In the genomic region with DNA sequence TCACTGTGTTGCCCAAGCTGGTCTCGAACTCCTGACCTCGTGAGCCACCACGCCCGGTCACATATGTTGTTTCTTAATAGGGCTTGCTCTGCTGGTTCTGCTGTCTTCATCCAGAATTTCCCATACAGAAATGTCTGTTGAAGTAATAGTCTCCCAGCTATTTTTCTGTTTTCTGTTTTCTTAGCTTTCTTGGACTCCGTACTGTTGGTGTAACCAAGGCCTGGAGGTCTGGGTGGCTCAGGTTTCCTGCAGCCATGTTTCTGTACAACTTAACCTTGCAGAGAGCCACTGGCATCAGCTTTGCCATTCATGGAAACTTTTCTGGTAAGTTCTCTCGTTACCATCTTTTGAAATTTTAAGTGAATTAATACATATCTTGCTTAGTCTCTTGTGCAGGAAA, we compare ENCODE assay signal across 2 cellular contexts.
TF ChIP-seq lines count a peak whose summit lies in the region.

No MANE protein-coding gene starts in this region.

TF ChIP-seq in IMR-90, 13 proteins besides CTCF, POLR2A, EP300 and RAD21:
- TF ChIP-seq CHD1 (IDR thresholded peaks at IDR 0.05; ENCODE audit: low read depth, low read length) (no peak), RCOR1 (IDR thresholded peaks at IDR 0.05; ENCODE audit: insufficient replicate concordance, low read length) (no peak), MAFK (IDR thresholded peaks at IDR 0.05; ENCODE audit: low read depth, low read length) (no peak), MXI1 (IDR thresholded peaks at IDR 0.05; ENCODE audit: borderline replicate concordance, low read depth, low read length) (no peak)
- TF ChIP-seq, protein P1, sequence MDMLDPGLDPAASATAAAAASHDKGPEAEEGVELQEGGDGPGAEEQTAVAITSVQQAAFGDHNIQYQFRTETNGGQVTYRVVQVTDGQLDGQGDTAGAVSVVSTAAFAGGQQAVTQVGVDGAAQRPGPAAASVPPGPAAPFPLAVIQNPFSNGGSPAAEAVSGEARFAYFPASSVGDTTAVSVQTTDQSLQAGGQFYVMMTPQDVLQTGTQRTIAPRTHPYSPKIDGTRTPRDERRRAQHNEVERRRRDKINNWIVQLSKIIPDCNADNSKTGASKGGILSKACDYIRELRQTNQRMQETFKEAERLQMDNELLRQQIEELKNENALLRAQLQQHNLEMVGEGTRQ (IDR thresholded peaks at IDR 0.05; ENCODE audit: low read depth, low read length) = no peak

TF ChIP-seq in GM12878, 131 proteins besides CTCF, POLR2A, EP300 and RAD21:
- TF ChIP-seq ZNF207 (IDR thresholded peaks at IDR 0.05; ENCODE audit: borderline replicate concordance) (no peak), NRF1 (conservative IDR thresholded peaks at IDR 0.05; ENCODE audit: low read depth, low read length) (no peak), NBN (IDR thresholded peaks at IDR 0.05) (no peak), NFYA (IDR thresholded peaks at IDR 0.05; ENCODE audit: borderline replicate concordance, low read depth, low read length) (no peak), ZSCAN29 (IDR thresholded peaks at IDR 0.05) (no peak), TBL1XR1 (IDR thresholded peaks at IDR 0.05; ENCODE audit: low read depth, low read length) (no peak), CHD1 (IDR thresholded peaks at IDR 0.05; ENCODE audit: low read depth, low read length) (no peak)
- TF ChIP-seq, protein P2, sequence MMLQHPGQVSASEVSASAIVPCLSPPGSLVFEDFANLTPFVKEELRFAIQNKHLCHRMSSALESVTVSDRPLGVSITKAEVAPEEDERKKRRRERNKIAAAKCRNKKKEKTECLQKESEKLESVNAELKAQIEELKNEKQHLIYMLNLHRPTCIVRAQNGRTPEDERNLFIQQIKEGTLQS (IDR thresholded peaks at IDR 0.05; ENCODE audit: borderline replicate concordance, extremely low read depth, low read depth, low read length) = no peak
- TF ChIP-seq, protein P3, sequence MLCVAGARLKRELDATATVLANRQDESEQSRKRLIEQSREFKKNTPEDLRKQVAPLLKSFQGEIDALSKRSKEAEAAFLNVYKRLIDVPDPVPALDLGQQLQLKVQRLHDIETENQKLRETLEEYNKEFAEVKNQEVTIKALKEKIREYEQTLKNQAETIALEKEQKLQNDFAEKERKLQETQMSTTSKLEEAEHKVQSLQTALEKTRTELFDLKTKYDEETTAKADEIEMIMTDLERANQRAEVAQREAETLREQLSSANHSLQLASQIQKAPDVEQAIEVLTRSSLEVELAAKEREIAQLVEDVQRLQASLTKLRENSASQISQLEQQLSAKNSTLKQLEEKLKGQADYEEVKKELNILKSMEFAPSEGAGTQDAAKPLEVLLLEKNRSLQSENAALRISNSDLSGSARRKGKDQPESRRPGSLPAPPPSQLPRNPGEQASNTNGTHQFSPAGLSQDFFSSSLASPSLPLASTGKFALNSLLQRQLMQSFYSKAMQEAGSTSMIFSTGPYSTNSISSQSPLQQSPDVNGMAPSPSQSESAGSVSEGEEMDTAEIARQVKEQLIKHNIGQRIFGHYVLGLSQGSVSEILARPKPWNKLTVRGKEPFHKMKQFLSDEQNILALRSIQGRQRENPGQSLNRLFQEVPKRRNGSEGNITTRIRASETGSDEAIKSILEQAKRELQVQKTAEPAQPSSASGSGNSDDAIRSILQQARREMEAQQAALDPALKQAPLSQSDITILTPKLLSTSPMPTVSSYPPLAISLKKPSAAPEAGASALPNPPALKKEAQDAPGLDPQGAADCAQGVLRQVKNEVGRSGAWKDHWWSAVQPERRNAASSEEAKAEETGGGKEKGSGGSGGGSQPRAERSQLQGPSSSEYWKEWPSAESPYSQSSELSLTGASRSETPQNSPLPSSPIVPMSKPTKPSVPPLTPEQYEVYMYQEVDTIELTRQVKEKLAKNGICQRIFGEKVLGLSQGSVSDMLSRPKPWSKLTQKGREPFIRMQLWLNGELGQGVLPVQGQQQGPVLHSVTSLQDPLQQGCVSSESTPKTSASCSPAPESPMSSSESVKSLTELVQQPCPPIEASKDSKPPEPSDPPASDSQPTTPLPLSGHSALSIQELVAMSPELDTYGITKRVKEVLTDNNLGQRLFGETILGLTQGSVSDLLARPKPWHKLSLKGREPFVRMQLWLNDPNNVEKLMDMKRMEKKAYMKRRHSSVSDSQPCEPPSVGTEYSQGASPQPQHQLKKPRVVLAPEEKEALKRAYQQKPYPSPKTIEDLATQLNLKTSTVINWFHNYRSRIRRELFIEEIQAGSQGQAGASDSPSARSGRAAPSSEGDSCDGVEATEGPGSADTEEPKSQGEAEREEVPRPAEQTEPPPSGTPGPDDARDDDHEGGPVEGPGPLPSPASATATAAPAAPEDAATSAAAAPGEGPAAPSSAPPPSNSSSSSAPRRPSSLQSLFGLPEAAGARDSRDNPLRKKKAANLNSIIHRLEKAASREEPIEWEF (IDR thresholded peaks at IDR 0.05; ENCODE audit: insufficient replicate concordance, low read depth, low read length) = no peak
- TF ChIP-seq, protein P4, sequence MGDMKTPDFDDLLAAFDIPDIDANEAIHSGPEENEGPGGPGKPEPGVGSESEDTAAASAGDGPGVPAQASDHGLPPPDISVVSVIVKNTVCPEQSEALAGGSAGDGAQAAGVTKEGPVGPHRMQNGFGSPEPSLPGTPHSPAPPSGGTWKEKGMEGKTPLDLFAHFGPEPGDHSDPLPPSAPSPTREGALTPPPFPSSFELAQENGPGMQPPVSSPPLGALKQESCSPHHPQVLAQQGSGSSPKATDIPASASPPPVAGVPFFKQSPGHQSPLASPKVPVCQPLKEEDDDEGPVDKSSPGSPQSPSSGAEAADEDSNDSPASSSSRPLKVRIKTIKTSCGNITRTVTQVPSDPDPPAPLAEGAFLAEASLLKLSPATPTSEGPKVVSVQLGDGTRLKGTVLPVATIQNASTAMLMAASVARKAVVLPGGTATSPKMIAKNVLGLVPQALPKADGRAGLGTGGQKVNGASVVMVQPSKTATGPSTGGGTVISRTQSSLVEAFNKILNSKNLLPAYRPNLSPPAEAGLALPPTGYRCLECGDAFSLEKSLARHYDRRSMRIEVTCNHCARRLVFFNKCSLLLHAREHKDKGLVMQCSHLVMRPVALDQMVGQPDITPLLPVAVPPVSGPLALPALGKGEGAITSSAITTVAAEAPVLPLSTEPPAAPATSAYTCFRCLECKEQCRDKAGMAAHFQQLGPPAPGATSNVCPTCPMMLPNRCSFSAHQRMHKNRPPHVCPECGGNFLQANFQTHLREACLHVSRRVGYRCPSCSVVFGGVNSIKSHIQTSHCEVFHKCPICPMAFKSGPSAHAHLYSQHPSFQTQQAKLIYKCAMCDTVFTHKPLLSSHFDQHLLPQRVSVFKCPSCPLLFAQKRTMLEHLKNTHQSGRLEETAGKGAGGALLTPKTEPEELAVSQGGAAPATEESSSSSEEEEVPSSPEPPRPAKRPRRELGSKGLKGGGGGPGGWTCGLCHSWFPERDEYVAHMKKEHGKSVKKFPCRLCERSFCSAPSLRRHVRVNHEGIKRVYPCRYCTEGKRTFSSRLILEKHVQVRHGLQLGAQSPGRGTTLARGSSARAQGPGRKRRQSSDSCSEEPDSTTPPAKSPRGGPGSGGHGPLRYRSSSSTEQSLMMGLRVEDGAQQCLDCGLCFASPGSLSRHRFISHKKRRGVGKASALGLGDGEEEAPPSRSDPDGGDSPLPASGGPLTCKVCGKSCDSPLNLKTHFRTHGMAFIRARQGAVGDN (IDR thresholded peaks at IDR 0.05) = no peak
